Comparison of ENCODE assay signal across 2 cellular contexts in genomic region chr18:9364242-9364641, GRCh38.
TF ChIP-seq lines count a peak whose summit lies in the region.

No MANE protein-coding gene starts in this region.

TF ChIP-seq in SK-N-SH, 30 proteins besides CTCF, POLR2A, EP300 and RAD21 (continued from another document):
- TF ChIP-seq ZBTB33 (IDR thresholded peaks at IDR 0.05; ENCODE audit: borderline replicate concordance, low read depth) (no peak), RXRA (IDR thresholded peaks at IDR 0.05; ENCODE audit: borderline replicate concordance, low read depth) (no peak), FOXM1 (IDR thresholded peaks at IDR 0.05; ENCODE audit: low read depth) (no peak), IRF3 (IDR thresholded peaks at IDR 0.05; ENCODE audit: low read depth, low read length) (no peak)

TF ChIP-seq in SK-N-SH treated with all-trans-retinoic acid at 6 μM for 48 hours, 23 proteins besides CTCF, POLR2A, EP300 and RAD21 (continued from another document):
- no peak for TF ChIP-seq TSHZ2 (CRISPR knock-in tag; IDR thresholded peaks at IDR 0.05)
- TF ChIP-seq ARNTL (CRISPR knock-in tag; IDR thresholded peaks at IDR 0.05; ENCODE audit: borderline replicate concordance, low read depth), result no peak
- no peak for TF ChIP-seq CREB5 (CRISPR knock-in tag; IDR thresholded peaks at IDR 0.05; ENCODE audit: low read depth)
- no peak for TF ChIP-seq TCF4 (CRISPR knock-in tag; IDR thresholded peaks at IDR 0.05; ENCODE audit: borderline replicate concordance)
- TF ChIP-seq ESRRG (CRISPR knock-in tag; IDR thresholded peaks at IDR 0.05), result no peak
- no peak for TF ChIP-seq OSR1 (CRISPR knock-in tag; IDR thresholded peaks at IDR 0.05)
- TF ChIP-seq PPARA (CRISPR knock-in tag; IDR thresholded peaks at IDR 0.05; ENCODE audit: borderline replicate concordance), result no peak
- TF ChIP-seq ZNF565 (CRISPR knock-in tag; conservative IDR thresholded peaks at IDR 0.05; ENCODE audit: low read depth), result no peak
- TF ChIP-seq BACH2 (CRISPR knock-in tag; IDR thresholded peaks at IDR 0.05; ENCODE audit: borderline replicate concordance), result no peak
- no peak for TF ChIP-seq GLIS3 (CRISPR knock-in tag; IDR thresholded peaks at IDR 0.05)
